Comparison of ENCODE assay signal across 13 cellular contexts in the genomic region with DNA sequence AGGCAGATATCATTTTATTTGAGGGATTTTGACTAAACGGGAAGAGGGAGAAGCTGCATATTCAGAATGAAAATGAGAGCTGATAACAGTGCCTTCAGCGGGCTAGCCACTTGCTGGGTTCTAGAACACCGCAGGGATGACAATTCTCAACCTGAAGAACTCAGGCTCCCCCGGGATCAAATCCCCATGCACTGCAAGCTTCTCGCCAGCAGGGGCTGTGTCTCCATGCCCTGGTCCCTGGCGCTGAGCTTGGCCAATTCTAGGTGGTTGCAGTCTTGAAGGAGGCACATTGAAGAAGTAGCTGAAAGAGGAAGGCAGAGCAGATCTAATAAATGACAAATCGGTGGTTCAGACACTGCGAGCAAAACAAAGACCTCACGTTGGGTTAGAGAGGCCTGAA.
DNase-seq lines count a peak whose midpoint lies in the region; TF ChIP-seq lines count a peak whose summit lies in the region.
"Had no signal": no experiment of that assay in that cellular context is flagged by ENCODE, and none has a peak within 500 bp of the region (broad histone marks: within the 10 kb centered on the region; RNA-seq: fewer than 3 reads in every experiment).

No MANE protein-coding gene starts in this region.

- peak; percentile 45 for TF ChIP-seq CTCF in 22Rv1 (IDR thresholded peaks at IDR 0.05)
- TF ChIP-seq CTCF in Calu3 (IDR thresholded peaks at IDR 0.05; ENCODE audit: unreplicated experiment) = peak; percentile 51
- peak; percentile 61 for TF ChIP-seq CTCF in endothelial cell (IDR thresholded peaks at IDR 0.05; ENCODE audit: unreplicated experiment)

- no peak overlapping the region for H3K4me3 ChIP-seq in MG63
- H3K4me3 ChIP-seq: sigmoid colon had no signal

- H3K27me3 ChIP-seq in MG63 = peaks cover 17% of the 10 kb centered on the region

- CTCF ChIA-PET in Calu3 (lab: Charles Lee) = interaction anchor here (1.7 kb wide), 1 partner anchor 179 kb away, joined by 5 read pairs; no protein-coding TSS in a partner anchor

- H3K27ac Mint-ChIP-seq in Calu3 (ENCODE audit: unreplicated experiment) = no peak overlapping the region
- H3K27ac Mint-ChIP-seq in endothelial cell (ENCODE audit: unreplicated experiment) = no peak overlapping the region
- H3K27ac Mint-ChIP-seq: activated naive CD8-positive, alpha-beta T cell treated with anti-CD3 and anti-CD28 coated beads, Interleukin-2, amount 10 ng/mL, durations not matched to agents 7 days and 5 days had no signal

- no TSS peak for BruUV-seq in Calu3 (replicated peaks; lab: Mats Ljungman, UMichigan)

- H3K9me3 Mint-ChIP-seq in Calu3 (ENCODE audit: low read depth, unreplicated experiment) (peaks cover 3% of the 10 kb centered on the region), endothelial cell (ENCODE audit: unreplicated experiment) (no peaks in the 10 kb centered on the region)
- H3K9me3 Mint-ChIP-seq: activated naive CD8-positive, alpha-beta T cell treated with anti-CD3 and anti-CD28 coated beads, Interleukin-2, amount 10 ng/mL, durations not matched to agents 7 days and 5 days had no signal

- H3K27ac ChIP-seq in 22Rv1 = no peak overlapping the region
- H3K27ac ChIP-seq: sigmoid colon had no signal

- intact Hi-C loops in Calu3 (cut with micrococcal nuclease; ENCODE audit: unreplicated experiment) = no loop called here

- H3K4me1 Mint-ChIP-seq in Calu3 (ENCODE audit: low read depth, unreplicated experiment) (peaks cover 20% of the 10 kb centered on the region), endothelial cell (ENCODE audit: unreplicated experiment) (no peaks in the 10 kb centered on the region)
- H3K4me1 Mint-ChIP-seq: activated naive CD8-positive, alpha-beta T cell treated with anti-CD3 and anti-CD28 coated beads, Interleukin-2, amount 10 ng/mL, durations not matched to agents 7 days and 5 days had no signal

- H3K9me3 ChIP-seq in MG63 = no peaks in the 10 kb centered on the region
- H3K9me3 ChIP-seq: sigmoid colon had no signal

- H3K36me3 ChIP-seq in MG63 = no peaks in the 10 kb centered on the region
- H3K36me3 ChIP-seq: sigmoid colon had no signal

- DNase-seq in Calu3 (peak; percentile 54), MG63 (peak; percentile 56), endothelial cell (ENCODE audit: low spot score) (peak; percentile 50), SW480 (ENCODE audit: low spot score) (no peak), activated T-cell treated with anti-CD3 and anti-CD28 coated beads for 4 hours (no peak), GDM1 (lab: John Stamatoyannopoulos, UW) (no peak), HPDE6-E6E7 (ENCODE audit: extremely low spot score) (no peak)
- DNase-seq: activated naive CD8-positive, alpha-beta T cell treated with anti-CD3 and anti-CD28 coated beads, Interleukin-2, amount 10 ng/mL, durations not matched to agents 7 days and 5 days; DMS79; left ventricle myocardium superior; sigmoid colon; stimulated activated CD8-positive, alpha-beta memory T cell treated with anti-CD3 and anti-CD28 coated beads, Interleukin-4, amount 100 ng/mL, for 48 hours had no signal

- H3K27me3 Mint-ChIP-seq in Calu3 (ENCODE audit: unreplicated experiment) (peaks cover 15% of the 10 kb centered on the region), endothelial cell (ENCODE audit: unreplicated experiment) (peaks cover 9% of the 10 kb centered on the region)

- H3K36me3 Mint-ChIP-seq in Calu3 (ENCODE audit: insufficient read depth, unreplicated experiment) = no peaks in the 10 kb centered on the region
- no peaks in the 10 kb centered on the region for H3K36me3 Mint-ChIP-seq in endothelial cell (ENCODE audit: low read depth, unreplicated experiment)
- H3K36me3 Mint-ChIP-seq: activated naive CD8-positive, alpha-beta T cell treated with anti-CD3 and anti-CD28 coated beads, Interleukin-2, amount 10 ng/mL, durations not matched to agents 7 days and 5 days had no signal

- H3K4me3 Mint-ChIP-seq in Calu3 (ENCODE audit: low read depth, unreplicated experiment) (no peak overlapping the region), endothelial cell (ENCODE audit: unreplicated experiment) (no peak overlapping the region)
- H3K4me3 Mint-ChIP-seq: activated naive CD8-positive, alpha-beta T cell treated with anti-CD3 and anti-CD28 coated beads, Interleukin-2, amount 10 ng/mL, durations not matched to agents 7 days and 5 days had no signal

Comparison
In these comparisons a context has a peak if more than half of its experiments do, and no peak if none do; other contexts are left out.
1. DNase-seq: peak in Calu3 (single experiment), MG63 (single experiment) and endothelial cell (single experiment); none in SW480 (single experiment), activated T-cell treated with anti-CD3 and anti-CD28 coated beads for 4 hours (single experiment), GDM1 (single experiment) and HPDE6-E6E7 (single experiment).
2. Peak in every context shown above with its lines, with median percentiles within 50 percentile points of each other: CTCF ChIP-seq.